ENCODE assay signal across 16 cellular contexts in the genomic region with DNA sequence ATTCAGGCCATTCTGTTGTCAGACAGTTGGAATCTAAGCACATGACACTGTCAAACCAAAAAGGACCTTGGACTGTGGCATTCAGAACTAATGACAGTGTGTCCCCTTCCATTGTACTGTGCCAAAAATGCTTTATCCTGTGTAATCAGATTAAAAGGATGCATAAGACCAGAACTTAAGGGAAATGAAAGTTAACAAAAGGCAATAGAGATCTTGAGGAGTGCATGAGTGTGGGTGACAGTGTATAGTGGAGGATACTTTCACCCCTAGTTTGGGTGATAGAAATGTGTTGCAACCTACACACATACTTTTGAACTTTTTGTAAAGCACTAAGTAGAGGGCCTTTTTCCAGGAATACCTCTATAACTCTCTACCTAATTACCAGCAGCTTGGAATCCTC. TPM values are rescaled to one million over a fixed set of nuclear protein-coding genes. Genes with fewer than 3 reads are reported as not detected.
DNase-seq lines count a peak whose midpoint lies in the region; ATAC-seq lines count a peak whose summit lies in the region.
"Had no signal": no experiment of that assay in that cellular context is flagged by ENCODE, and none has a peak within 500 bp of the region (broad histone marks: within the 10 kb centered on the region; RNA-seq: fewer than 3 reads in every experiment).

No MANE protein-coding gene starts in this region.

- H3K27me3 Mint-ChIP-seq in activated naive CD4-positive, alpha-beta T cell treated with anti-CD3 and anti-CD28 coated beads for 36 hours (ENCODE audit: low read depth): no peaks in the 10 kb centered on the region
- no peaks in the 10 kb centered on the region for H3K27me3 Mint-ChIP-seq in stimulated activated naive CD8-positive, alpha-beta T cell treated with anti-CD3 and anti-CD28 coated beads, Interleukin-15, amount 100 ng/mL, for 72 hours
- H3K27me3 Mint-ChIP-seq: central memory CD8-positive, alpha-beta T cell had no signal

- no peak for DNase-seq in activated naive CD4-positive, alpha-beta T cell treated with anti-CD3 and anti-CD28 coated beads for 36 hours
- no peak for DNase-seq in activated naive CD4-positive, alpha-beta T cell treated with anti-CD3 and anti-CD28 coated beads, Interleukin-2, amount 50 U/mL, for 16 hours
- DNase-seq in MV-4-11 (lab: John Stamatoyannopoulos, UW) (peak; percentile 64), GM03348 (ENCODE audit: low spot score) (no peak), C1 segment of cervical spinal cord (lab: John Stamatoyannopoulos, UW) (no peak)
- DNase-seq in activated naive CD4-positive, alpha-beta T cell treated with anti-CD3 and anti-CD28 coated beads, Interleukin-2, amount 50 U/mL, for 72 hours (ENCODE audit: low spot score in 2 of 2): no peak
- DNase-seq in stimulated activated naive CD8-positive, alpha-beta T cell treated with anti-CD3 and anti-CD28 coated beads, Interleukin-15, amount 100 ng/mL, for 72 hours: no peak
- DNase-seq: activated CD4-positive, alpha-beta T cell treated with anti-CD3 and anti-CD28 coated beads for 48 hours; DMS79 treated with DMSO at 0.1 percent for 48 hours; NCI-H2227 treated with DMSO at 0.1 percent for 48 hours; pancreas had no signal

- peaks cover 4% of the 10 kb centered on the region for H3K36me3 Mint-ChIP-seq in activated naive CD4-positive, alpha-beta T cell treated with anti-CD3 and anti-CD28 coated beads for 36 hours (ENCODE audit: low read depth)
- peaks cover 7 to 11% of the 10 kb centered on the region in 2 donors for H3K36me3 Mint-ChIP-seq in activated naive CD4-positive, alpha-beta T cell treated with anti-CD3 and anti-CD28 coated beads, Interleukin-2, amount 50 U/mL, for 72 hours
- H3K36me3 Mint-ChIP-seq: mesothelial cell of epicardium had no signal

- H3K4me1 Mint-ChIP-seq in activated naive CD4-positive, alpha-beta T cell treated with anti-CD3 and anti-CD28 coated beads for 36 hours (ENCODE audit: low read depth): peaks cover 42% of the 10 kb centered on the region
- H3K4me1 Mint-ChIP-seq in stimulated activated naive CD8-positive, alpha-beta T cell treated with anti-CD3 and anti-CD28 coated beads, Interleukin-15, amount 100 ng/mL, for 72 hours: peaks cover 40% of the 10 kb centered on the region

- H3K9me3 Mint-ChIP-seq in activated naive CD4-positive, alpha-beta T cell treated with anti-CD3 and anti-CD28 coated beads for 36 hours: no peaks in the 10 kb centered on the region
- peaks cover 5% of the 10 kb centered on the region in 2 donors for H3K9me3 Mint-ChIP-seq in activated naive CD4-positive, alpha-beta T cell treated with anti-CD3 and anti-CD28 coated beads, Interleukin-2, amount 50 U/mL, for 72 hours
- H3K9me3 Mint-ChIP-seq in stimulated activated naive CD8-positive, alpha-beta T cell treated with anti-CD3 and anti-CD28 coated beads, Interleukin-15, amount 100 ng/mL, for 72 hours: peaks cover 0 to 5% of the 10 kb centered on the region in 2 donors
- H3K9me3 Mint-ChIP-seq: central memory CD8-positive, alpha-beta T cell had no signal

- H3K27ac Mint-ChIP-seq in activated naive CD4-positive, alpha-beta T cell treated with anti-CD3 and anti-CD28 coated beads for 36 hours: peak overlapping the region; percentile 80
- H3K27ac Mint-ChIP-seq in activated naive CD4-positive, alpha-beta T cell treated with anti-CD3 and anti-CD28 coated beads, Interleukin-2, amount 50 U/mL, for 72 hours: peak overlapping the region in 1 of 2 donors; percentile 77
- no peak overlapping the region for H3K27ac Mint-ChIP-seq in stimulated activated naive CD8-positive, alpha-beta T cell treated with anti-CD3 and anti-CD28 coated beads, Interleukin-15, amount 100 ng/mL, for 72 hours
- H3K27ac Mint-ChIP-seq: mesothelial cell of epicardium had no signal

- ATAC-seq in activated naive CD4-positive, alpha-beta T cell treated with anti-CD3 and anti-CD28 coated beads, Interleukin-2, amount 50 U/mL, for 72 hours: peak; percentile 42 to 62
- ATAC-seq in stimulated activated naive CD8-positive, alpha-beta T cell treated with anti-CD3 and anti-CD28 coated beads, Interleukin-15, amount 100 ng/mL, for 72 hours: peak; percentile 39
- no peak for ATAC-seq in GM18858 (IDR thresholded peaks at IDR 0.05; ENCODE audit: unreplicated experiment)
- ATAC-seq: Panc1, pancreas had no signal

- peak overlapping the region; percentile 63 for H3K4me3 Mint-ChIP-seq in activated naive CD4-positive, alpha-beta T cell treated with anti-CD3 and anti-CD28 coated beads for 36 hours
- no peak overlapping the region for H3K4me3 Mint-ChIP-seq in stimulated activated naive CD8-positive, alpha-beta T cell treated with anti-CD3 and anti-CD28 coated beads, Interleukin-15, amount 100 ng/mL, for 72 hours
- H3K4me3 Mint-ChIP-seq: central memory CD8-positive, alpha-beta T cell; mesothelial cell of epicardium had no signal

- CTCF ChIA-PET in activated naive CD4-positive, alpha-beta T cell treated with anti-CD3 and anti-CD28 coated beads for 36 hours (lab: Charles Lee): no interaction called here

- intact Hi-C loops in activated naive CD4-positive, alpha-beta T cell treated with anti-CD3 and anti-CD28 coated beads for 36 hours (cut with micrococcal nuclease): loop anchor here (1.0 to 10.0 kb wide), 6 partner anchors 7 to 1044 kb away; a partner anchor contains a TSS

RNA-seq across cellular contexts. Expression of a gene that starts 4.5 kb away (rescaled TPM):
- 1 to 10 TPM; 2.1 to 2.2 TPM for total RNA-seq in activated naive CD4-positive, alpha-beta T cell treated with anti-CD3 and anti-CD28 coated beads for 36 hours
- total RNA-seq in activated naive CD4-positive, alpha-beta T cell treated with anti-CD3 and anti-CD28 coated beads, Interleukin-2, amount 50 U/mL, for 72 hours: 1 to 10 TPM; 3.1 to 7.8 TPM
- total RNA-seq: endothelial cell of umbilical vein had no signal
